Comparison of ENCODE assay signal across 25 cellular contexts in genomic region chr13:77114271-77114670, GRCh38.
A peak's percentile ranks its signal among the peaks of the same experiment; 100 is the strongest.
DNase-seq lines count a peak whose midpoint lies in the region; ATAC-seq, FAIRE-seq and TF ChIP-seq lines count a peak whose summit lies in the region.
"Had no signal": no experiment of that assay in that cellular context is flagged by ENCODE, and none has a peak within 500 bp of the region (broad histone marks: within the 10 kb centered on the region; RNA-seq: fewer than 3 reads in every experiment).

No MANE protein-coding gene starts in this region.

- H3K4me3 ChIP-seq in GM23338 (no peak overlapping the region), astrocyte (ENCODE audit: insufficient read depth, low read depth, low read length) (no peak overlapping the region)

- no peaks in the 10 kb centered on the region for H3K9me3 ChIP-seq in astrocyte (ENCODE audit: insufficient read depth, low read depth, low read length)
- H3K9me3 ChIP-seq: BE2C had no signal

- H3K27ac Mint-ChIP-seq in GM23338, result peak overlapping the region; percentile 25; the same call in 1 of the 2 replicates
- H3K27ac Mint-ChIP-seq in astrocyte (ENCODE audit: unreplicated experiment), result no peak overlapping the region
- H3K27ac Mint-ChIP-seq: CD14-positive monocyte; CD8-positive, alpha-beta memory T cell; T-cell had no signal

- peaks cover 2% of the 10 kb centered on the region for H3K27me3 Mint-ChIP-seq in GM23338 (ENCODE audit: insufficient read depth, low read depth, poor library complexity)
- H3K27me3 Mint-ChIP-seq in astrocyte (ENCODE audit: low read depth, unreplicated experiment), result no peaks in the 10 kb centered on the region
- H3K27me3 Mint-ChIP-seq: CD8-positive, alpha-beta memory T cell; T-cell had no signal

- H3K36me3 Mint-ChIP-seq in GM23338 (ENCODE audit: low read depth), result peaks cover 26% of the 10 kb centered on the region
- peaks cover 18% of the 10 kb centered on the region for H3K36me3 Mint-ChIP-seq in astrocyte (ENCODE audit: low read depth, unreplicated experiment)

- ATAC-seq in GM23338, result no peak
- ATAC-seq: Panc1, T-cell had no signal

- H2AFZ ChIP-seq in GM23338 (no peak overlapping the region), astrocyte (ENCODE audit: low read depth, low read length) (no peak overlapping the region)

- H3K27me3 ChIP-seq in GM23338 (ENCODE audit: insufficient read depth), result no peaks in the 10 kb centered on the region
- no peaks in the 10 kb centered on the region for H3K27me3 ChIP-seq in astrocyte (ENCODE audit: insufficient read depth, low read length)
- H3K27me3 ChIP-seq: BE2C had no signal

- peaks cover 35% of the 10 kb centered on the region for H3K4me1 ChIP-seq in GM23338 (ENCODE audit: insufficient read depth)
- no peaks in the 10 kb centered on the region for H3K4me1 ChIP-seq in astrocyte (ENCODE audit: insufficient read depth, low read length)
- H3K4me1 ChIP-seq: BE2C had no signal

- H3K4me3 Mint-ChIP-seq in GM23338 (no peak overlapping the region), astrocyte (ENCODE audit: unreplicated experiment) (no peak overlapping the region)
- H3K4me3 Mint-ChIP-seq: CD14-positive monocyte; CD8-positive, alpha-beta memory T cell; H9; T-cell had no signal

- H3K79me2 ChIP-seq in GM23338 (replicated peaks; ENCODE audit: insufficient read depth) (no peaks in the 10 kb centered on the region), astrocyte (ENCODE audit: insufficient read depth, low read length) (no peaks in the 10 kb centered on the region)

- TF ChIP-seq CTCF in GM23338 (conservative IDR thresholded peaks at IDR 0.05; ENCODE audit: low read depth in 2 of 2), result no peak
- TF ChIP-seq CTCF in astrocyte (IDR thresholded peaks at IDR 0.05; ENCODE audit: insufficient read depth, low read depth, low read length), result no peak

- no peaks in the 10 kb centered on the region for H3F3A ChIP-seq in GM23338 (replicated peaks; ENCODE audit: low read depth)

- H3K4me1 Mint-ChIP-seq in GM23338, result peaks cover 27% of the 10 kb centered on the region
- peaks cover 11% of the 10 kb centered on the region for H3K4me1 Mint-ChIP-seq in astrocyte (ENCODE audit: low read depth, unreplicated experiment)
- H3K4me1 Mint-ChIP-seq: CD14-positive monocyte; CD8-positive, alpha-beta memory T cell; T-cell had no signal

- no peak for DNase-seq in GM23338 (ENCODE audit: low spot score)
- DNase-seq in astrocyte (ENCODE audit: low read depth), result no peak
- peak; percentile 1 for DNase-seq in fibroblast of peridontal ligament (ENCODE audit: extremely low read depth)
- no peak for DNase-seq in KBM-7
- DNase-seq in kidney tubule cell (ENCODE audit: low spot score), result no peak
- no peak for DNase-seq in AML-193 (lab: John Stamatoyannopoulos, UW)
- no peak for DNase-seq in NCI-H526 treated with DMSO at 0.1 percent for 48 hours (lab: John Stamatoyannopoulos, UW)
- DNase-seq: BE2C; CD8-positive, alpha-beta memory T cell; DMS79 treated with DMSO at 0.1 percent for 48 hours; GF-D8; H9; Kasumi-1; MV-4-11; NCI-H1105; NCI-H146; NCI-H1930; NCI-H69; SHP77; T-cell had no signal

- H3K9ac ChIP-seq in astrocyte (ENCODE audit: low read length), result no peak overlapping the region

- H3K9me3 Mint-ChIP-seq in GM23338 (peaks cover 21% of the 10 kb centered on the region), astrocyte (ENCODE audit: unreplicated experiment) (peaks cover 12% of the 10 kb centered on the region)

- H3K36me3 ChIP-seq in GM23338 (ENCODE audit: insufficient read depth) (peaks cover 12% of the 10 kb centered on the region), astrocyte (ENCODE audit: insufficient read depth, low read length) (peaks cover 2% of the 10 kb centered on the region)

- H3K9me2 ChIP-seq in GM23338 (ENCODE audit: insufficient read depth), result no peaks in the 10 kb centered on the region

- H3K4me2 ChIP-seq in GM23338 (peak overlapping the region; percentile 5), astrocyte (ENCODE audit: low read length) (no peak overlapping the region)

- in situ Hi-C loops in KBM-7 (cut with MboI; ENCODE audit: low pct_unique_long_range_greater_than_20kb, low sequenced_read_pairs), result no loop called here

- H4K20me1 ChIP-seq in GM23338 (replicated peaks; ENCODE audit: insufficient read depth), result no peaks in the 10 kb centered on the region
- no peaks in the 10 kb centered on the region for H4K20me1 ChIP-seq in astrocyte (ENCODE audit: insufficient read depth, low read length)

- peak overlapping the region; percentile 24; the same call in 1 of the 2 replicates for H3K27ac ChIP-seq in GM23338 (ENCODE audit: low read depth)
- no peak overlapping the region for H3K27ac ChIP-seq in astrocyte (ENCODE audit: low read depth, low read length)
- H3K27ac ChIP-seq: HL-60, RWPE1 had no signal

- FAIRE-seq in astrocyte (lab: Jason Lieb, UNC), result peak; percentile 5
- FAIRE-seq: GM12891 had no signal

TF ChIP-seq in GM23338, 12 proteins besides CTCF, POLR2A, EP300 and RAD21 (continues in another document):
- TF ChIP-seq ETS1 (IDR thresholded peaks at IDR 0.05), result no peak
- TF ChIP-seq ZNF331 (CRISPR knock-in tag; IDR thresholded peaks at IDR 0.05; ENCODE audit: low read depth), result no peak
- no peak for TF ChIP-seq JUNB (IDR thresholded peaks at IDR 0.05; ENCODE audit: unreplicated experiment)
- no peak for TF ChIP-seq ZNF462 (CRISPR knock-in tag; IDR thresholded peaks at IDR 0.05)
